12 cellular contexts compared by ENCODE assay signal in genomic region chr7:37391791-37392672, GRCh38. TPM values are rescaled to one million over a fixed set of nuclear protein-coding genes. Genes with fewer than 3 reads are reported as not detected.
DNase-seq lines count a peak whose midpoint lies in the region; ATAC-seq and TF ChIP-seq lines count a peak whose summit lies in the region.
"Had no signal": no experiment of that assay in that cellular context is flagged by ENCODE, and none has a peak within 500 bp of the region (broad histone marks: within the 10 kb centered on the region; RNA-seq: fewer than 3 reads in every experiment).

No MANE protein-coding gene starts in this region.

- H3K4me1 Mint-ChIP-seq in glutamatergic neuron (ENCODE audit: low read depth, unreplicated experiment) (peaks cover 14% of the 10 kb centered on the region), osteocyte (ENCODE audit: unreplicated experiment) (no peaks in the 10 kb centered on the region), Calu3 (ENCODE audit: low read depth, unreplicated experiment) (no peaks in the 10 kb centered on the region)
- H3K4me1 Mint-ChIP-seq in natural killer cell treated with Interleukin-12 subunit alpha and Interleukin-12 subunit beta and Interleukin-15 and Interleukin-18, amount 100 ng/mL, for 72 hours (ENCODE audit: low read depth in 2 of 2) = peaks cover 31 to 40% of the 10 kb centered on the region in 2 donors

- BruUV-seq in Calu3 (replicated peaks; lab: Mats Ljungman, UMichigan) = no TSS peak

- no peak overlapping the region for H3K4me3 Mint-ChIP-seq in glutamatergic neuron (ENCODE audit: unreplicated experiment)
- no peak overlapping the region for H3K4me3 Mint-ChIP-seq in osteocyte (ENCODE audit: unreplicated experiment)
- no peak overlapping the region for H3K4me3 Mint-ChIP-seq in natural killer cell treated with Interleukin-12 subunit alpha and Interleukin-12 subunit beta and Interleukin-15 and Interleukin-18, amount 100 ng/mL, for 72 hours
- no peak overlapping the region for H3K4me3 Mint-ChIP-seq in Calu3 (ENCODE audit: low read depth, unreplicated experiment)

- TF ChIP-seq CTCF in OCI-LY3 (IDR thresholded peaks at IDR 0.05; ENCODE audit: low read depth, low read length) = no peak
- TF ChIP-seq CTCF in glutamatergic neuron (IDR thresholded peaks at IDR 0.05; ENCODE audit: partially characterized antibody, unreplicated experiment) = no peak
- TF ChIP-seq CTCF in osteocyte (IDR thresholded peaks at IDR 0.05) = no peak
- no peak for TF ChIP-seq CTCF in Calu3 (IDR thresholded peaks at IDR 0.05; ENCODE audit: unreplicated experiment)

- H3K4me1 ChIP-seq in OCI-LY3 (ENCODE audit: low read length) = peaks cover 24% of the 10 kb centered on the region

- no peaks in the 10 kb centered on the region for H3K27me3 Mint-ChIP-seq in glutamatergic neuron (ENCODE audit: unreplicated experiment)
- H3K27me3 Mint-ChIP-seq in osteocyte (ENCODE audit: unreplicated experiment) = no peaks in the 10 kb centered on the region
- H3K27me3 Mint-ChIP-seq in natural killer cell treated with Interleukin-12 subunit alpha and Interleukin-12 subunit beta and Interleukin-15 and Interleukin-18, amount 100 ng/mL, for 72 hours = no peaks in the 10 kb centered on the region
- no peaks in the 10 kb centered on the region for H3K27me3 Mint-ChIP-seq in Calu3 (ENCODE audit: unreplicated experiment)
- H3K27me3 Mint-ChIP-seq: naive thymus-derived CD8-positive, alpha-beta T cell had no signal

- ATAC-seq in GM21576 (IDR thresholded peaks at IDR 0.05; ENCODE audit: unreplicated experiment) (peak; percentile 40), sciatic nerve (peak; percentile 79)
- no peak for ATAC-seq in natural killer cell treated with Interleukin-12 subunit alpha and Interleukin-12 subunit beta and Interleukin-15 and Interleukin-18, amount 100 ng/mL, for 72 hours

- no peak overlapping the region for H3K4me3 ChIP-seq in OCI-LY3 (ENCODE audit: low read length)

- CTCF ChIA-PET in Calu3 (lab: Charles Lee) = no interaction called here

- H3K27me3 ChIP-seq in OCI-LY3 (ENCODE audit: low read depth, low read length) = no peaks in the 10 kb centered on the region

- DNase-seq in glutamatergic neuron (no peak), sciatic nerve (ENCODE audit: low spot score) (no peak), osteocyte (ENCODE audit: extremely low spot score, unreplicated experiment) (no peak), RKO (ENCODE audit: low spot score) (no peak), Calu3 (no peak)
- no peak for DNase-seq in natural killer cell treated with Interleukin-12 subunit alpha and Interleukin-12 subunit beta and Interleukin-15 and Interleukin-18, amount 100 ng/mL, for 72 hours (ENCODE audit: low spot score)
- DNase-seq: DMS153; naive thymus-derived CD8-positive, alpha-beta T cell; NCI-H1694 treated with DMSO at 0.1 percent for 48 hours; T-helper 1 cell had no signal

- H4K20me1 ChIP-seq in OCI-LY3 (ENCODE audit: insufficient read depth, low read length) = peaks cover 3% of the 10 kb centered on the region; the same call in 1 of the 2 replicates

- no peaks in the 10 kb centered on the region for H3K36me3 ChIP-seq in OCI-LY3 (replicated peaks; ENCODE audit: low read depth, low read length)

- no peak overlapping the region for H3K9ac ChIP-seq in OCI-LY3 (ENCODE audit: low read length)

- H2AFZ ChIP-seq in OCI-LY3 (ENCODE audit: low read depth, low read length) = no peak overlapping the region

- H3K27ac Mint-ChIP-seq in glutamatergic neuron (ENCODE audit: unreplicated experiment) (peak overlapping the region; percentile 72), osteocyte (ENCODE audit: unreplicated experiment) (no peak overlapping the region), Calu3 (ENCODE audit: unreplicated experiment) (no peak overlapping the region)
- H3K27ac Mint-ChIP-seq in natural killer cell treated with Interleukin-12 subunit alpha and Interleukin-12 subunit beta and Interleukin-15 and Interleukin-18, amount 100 ng/mL, for 72 hours = no peak overlapping the region

- H3K36me3 Mint-ChIP-seq in glutamatergic neuron (ENCODE audit: unreplicated experiment) (no peaks in the 10 kb centered on the region), osteocyte (ENCODE audit: unreplicated experiment) (no peaks in the 10 kb centered on the region), Calu3 (ENCODE audit: insufficient read depth, unreplicated experiment) (no peaks in the 10 kb centered on the region)
- no peaks in the 10 kb centered on the region for H3K36me3 Mint-ChIP-seq in natural killer cell treated with Interleukin-12 subunit alpha and Interleukin-12 subunit beta and Interleukin-15 and Interleukin-18, amount 100 ng/mL, for 72 hours

- no peak overlapping the region for H3K27ac ChIP-seq in OCI-LY3 (ENCODE audit: low read length)

- no peaks in the 10 kb centered on the region for H3K9me3 Mint-ChIP-seq in glutamatergic neuron (ENCODE audit: unreplicated experiment)
- no peaks in the 10 kb centered on the region for H3K9me3 Mint-ChIP-seq in osteocyte (ENCODE audit: unreplicated experiment)
- no peaks in the 10 kb centered on the region for H3K9me3 Mint-ChIP-seq in natural killer cell treated with Interleukin-12 subunit alpha and Interleukin-12 subunit beta and Interleukin-15 and Interleukin-18, amount 100 ng/mL, for 72 hours
- H3K9me3 Mint-ChIP-seq in Calu3 (ENCODE audit: low read depth, unreplicated experiment) = peaks cover 4% of the 10 kb centered on the region
- H3K9me3 Mint-ChIP-seq: naive thymus-derived CD8-positive, alpha-beta T cell had no signal

- H3K4me2 ChIP-seq in OCI-LY3 (ENCODE audit: low read length) = peak overlapping the region; percentile 26

- H3K79me2 ChIP-seq in OCI-LY3 (ENCODE audit: low read length) = no peaks in the 10 kb centered on the region; the same call in 1 of the 2 replicates

- no peaks in the 10 kb centered on the region for H3K9me3 ChIP-seq in OCI-LY3 (ENCODE audit: insufficient read depth, low read length)

- intact Hi-C loops in sciatic nerve (cut with DNase I) = no loop called here
- intact Hi-C loops in Calu3 (cut with micrococcal nuclease; ENCODE audit: unreplicated experiment) = no loop called here

RNA-seq across cellular contexts. Expression of gene ELMO1, which starts 56.6 kb away (rescaled TPM):
- 5.5 TPM for total RNA-seq in glutamatergic neuron (ENCODE audit: unreplicated experiment)
- 151 TPM for total RNA-seq in sciatic nerve
- total RNA-seq in osteocyte = not detected in 2 replicates
- total RNA-seq in natural killer cell treated with Interleukin-12 subunit alpha and Interleukin-12 subunit beta and Interleukin-15 and Interleukin-18, amount 100 ng/mL, for 72 hours = 100 to 1,000 TPM in 1 of 2 donors, 10 to 100 TPM in 1; 36.8 to 103 TPM
- not detected in 2 replicates for total RNA-seq in Calu3 (2022)

Comparison
In these comparisons a context has a peak if more than half of its experiments do, and no peak if none do; other contexts are left out.
1. ATAC-seq: peak in GM21576 (single experiment) and sciatic nerve (single experiment); none in natural killer cell treated with Interleukin-12 subunit alpha and Interleukin-12 subunit beta and Interleukin-15 and Interleukin-18, amount 100 ng/mL, for 72 hours (0 of 2).